ENCODE assay signal across 8 cellular contexts in genomic region chr11:57425565-57426438, GRCh38. TPM values are rescaled to one million over a fixed set of nuclear protein-coding genes. Genes with fewer than 3 reads are reported as not detected.
DNase-seq lines count a peak whose midpoint lies in the region; ATAC-seq and TF ChIP-seq lines count a peak whose summit lies in the region.

No MANE protein-coding gene starts in this region.

- H3K4me1 Mint-ChIP-seq in activated naive CD8-positive, alpha-beta T cell treated with anti-CD3 and anti-CD28 coated beads for 36 hours, result peaks cover 43% of the 10 kb centered on the region

- H3K36me3 ChIP-seq in KOPT-K1 (ENCODE audit: insufficient read depth, low read length), result peaks cover 46% of the 10 kb centered on the region

- H3K27me3 Mint-ChIP-seq in activated naive CD8-positive, alpha-beta T cell treated with anti-CD3 and anti-CD28 coated beads for 36 hours, result no peaks in the 10 kb centered on the region

- H3K9me3 ChIP-seq in KOPT-K1 (ENCODE audit: insufficient read depth, low read length, poor library complexity, severe bottlenecking), result no peaks in the 10 kb centered on the region
- H3K9me3 ChIP-seq in right cardiac atrium (ENCODE audit: control insufficient read depth, low read length), result no peaks in the 10 kb centered on the region

- peak overlapping the region; percentile 75 for H3K4me3 ChIP-seq in right cardiac atrium (ENCODE audit: low read length)
- peak overlapping the region; percentile 43 to 61 (median 53) for H3K4me3 ChIP-seq in skin epidermis

- no peak for TF ChIP-seq CTCF in GM13976 (IDR thresholded peaks at IDR 0.05; ENCODE audit: borderline replicate concordance, control extremely low read depth, extremely low read depth, insufficient read depth, missing control alignments)

- peaks cover 35% of the 10 kb centered on the region for H3K4me1 ChIP-seq in right cardiac atrium (ENCODE audit: control insufficient read depth, insufficient read depth, low read length)

- H3K9me3 Mint-ChIP-seq in activated naive CD8-positive, alpha-beta T cell treated with anti-CD3 and anti-CD28 coated beads for 36 hours, result no peaks in the 10 kb centered on the region

- peak; percentile 53 to 58 for ATAC-seq in right cardiac atrium
- ATAC-seq in HG03025 (IDR thresholded peaks at IDR 0.05; ENCODE audit: low FRiP score, unreplicated experiment), result no peak
- no peak for ATAC-seq in GM19455 (IDR thresholded peaks at IDR 0.05; ENCODE audit: unreplicated experiment)

- peaks cover 59% of the 10 kb centered on the region for H3K36me3 Mint-ChIP-seq in activated naive CD8-positive, alpha-beta T cell treated with anti-CD3 and anti-CD28 coated beads for 36 hours

- peak overlapping the region; percentile 96 for H3K4me3 Mint-ChIP-seq in activated naive CD8-positive, alpha-beta T cell treated with anti-CD3 and anti-CD28 coated beads for 36 hours

- H3K27me3 ChIP-seq in right cardiac atrium (ENCODE audit: control insufficient read depth, insufficient read depth), result no peaks in the 10 kb centered on the region

- H3K27ac ChIP-seq in KOPT-K1 (ENCODE audit: low read depth, low read length, poor library complexity, severe bottlenecking), result peak overlapping the region; percentile 89
- H3K27ac ChIP-seq in right cardiac atrium (ENCODE audit: low read length), result peak overlapping the region; percentile 97
- H3K27ac ChIP-seq in skin epidermis, result peak overlapping the region; percentile 79 to 98 (median 94)

- no peak for DNase-seq in activated naive CD8-positive, alpha-beta T cell treated with anti-CD3 and anti-CD28 coated beads for 36 hours
- DNase-seq in right cardiac atrium (peak; percentile 79 to 89 (median 89)), SKM-1 (lab: John Stamatoyannopoulos, UW; ENCODE audit: unreplicated experiment) (no peak), GM13976 (ENCODE audit: low spot score) (no peak)

- intact Hi-C loops in right cardiac atrium (cut with DNase I), result no loop called here

- 26% methylated on average over 15 of the region's 15 CpGs for WGBS in right cardiac atrium

- in situ Hi-C loops in GM13976 (cut with MboI; ENCODE audit: low sequenced_read_pairs, unreplicated experiment), result no loop called here

- H3K27ac Mint-ChIP-seq in activated naive CD8-positive, alpha-beta T cell treated with anti-CD3 and anti-CD28 coated beads for 36 hours, result peak overlapping the region; percentile 97

RNA-seq across cellular contexts. Expression of gene SLC43A3, which starts 1.1 kb away (rescaled TPM):
- 100 to 1,000 TPM; 331 to 348 TPM for total RNA-seq in activated naive CD8-positive, alpha-beta T cell treated with anti-CD3 and anti-CD28 coated beads for 36 hours
- 10 to 100 TPM; 24.1 to 37.0 (median 30.7) TPM for total RNA-seq in right cardiac atrium
- polyA plus RNA-seq in right cardiac atrium, result 20.7 TPM

RNA-seq across cellular contexts. Expression of gene RTN4RL2, which starts 34.5 kb away (rescaled TPM):
- total RNA-seq in activated naive CD8-positive, alpha-beta T cell treated with anti-CD3 and anti-CD28 coated beads for 36 hours, result under 1 TPM; 0.43 to 0.44 TPM
- 1 to 10 TPM in 1 of 4 donors, under 1 TPM in 3; 0.65 to 1.4 (median 0.79) TPM for total RNA-seq in right cardiac atrium
- 0.97 TPM for polyA plus RNA-seq in right cardiac atrium

RNA-seq across cellular contexts. Expression of gene PRG2, which starts 35.4 kb away (rescaled TPM):
- 1 to 10 TPM in 1 of 2 experiments, under 1 TPM in 1; 0.54 to 2.1 TPM for total RNA-seq in activated naive CD8-positive, alpha-beta T cell treated with anti-CD3 and anti-CD28 coated beads for 36 hours
- under 1 TPM in 1 of 4 donors, not detected in 3; 0.23 TPM for total RNA-seq in right cardiac atrium
- 0.16 TPM for polyA plus RNA-seq in right cardiac atrium

RNA-seq across cellular contexts. Expression of gene PRG3, which starts 44.9 kb away (rescaled TPM):
- total RNA-seq in activated naive CD8-positive, alpha-beta T cell treated with anti-CD3 and anti-CD28 coated beads for 36 hours, result not detected
- not detected for total RNA-seq in right cardiac atrium
- polyA plus RNA-seq in right cardiac atrium, result not detected

Comparison
In these comparisons a context has a peak if more than half of its experiments do, and no peak if none do; other contexts are left out.
1. DNase-seq: peak in right cardiac atrium (3 of 3); none in activated naive CD8-positive, alpha-beta T cell treated with anti-CD3 and anti-CD28 coated beads for 36 hours (single experiment), SKM-1 (single experiment) and GM13976 (single experiment).
2. ATAC-seq: peak in right cardiac atrium (2 of 2); none in HG03025 (single experiment) and GM19455 (single experiment).
3. RNA of gene SLC43A3, which starts 1.1 kb away (total RNA-seq): 331 to 348 TPM in activated naive CD8-positive, alpha-beta T cell treated with anti-CD3 and anti-CD28 coated beads for 36 hours; 24.1 to 37.0 TPM in right cardiac atrium; every median in the first group is over 4 times any median in the second.
4. Peak in every context shown above with its lines, with median percentiles within 50 percentile points of each other: H3K27ac ChIP-seq.